ENCODE assay signal across 8 cellular contexts in genomic region chr15:44663410-44664272, GRCh38. TPM values are rescaled to one million over a fixed set of nuclear protein-coding genes. Genes with fewer than 3 reads are reported as not detected.
DNase-seq lines count a peak whose midpoint lies in the region; ATAC-seq and TF ChIP-seq lines count a peak whose summit lies in the region.

Gene SPG11 (minus strand): TSS chr15:44663662. CDS start chr15:44663647, 15 bp downstream.

- DNase-seq in CD4-positive, CD25-positive, alpha-beta regulatory T cell, result peak; percentile 91 to 99 (median 93)
- DNase-seq in NCI-H82 (lab: John Stamatoyannopoulos, UW) (peak; percentile 98), dorsolateral prefrontal cortex (peak; percentile 93 to 98 (median 96)), right lobe of liver (peak; percentile 96 to 98 (median 98))
- DNase-seq in activated CD4-positive, alpha-beta memory T cell treated with anti-CD3 and anti-CD28 coated beads for 36 hours, result peak; percentile 99
- DNase-seq in stimulated activated CD4-positive, alpha-beta T cell treated with anti-CD3 and anti-CD28 coated beads, Interleukin-4, amount 100 ng/mL, for 48 hours (ENCODE audit: low read depth in 2 of 2), result peak; percentile 93 to 97

- H3K4me1 ChIP-seq in CD4-positive, CD25-positive, alpha-beta regulatory T cell (ENCODE audit: control insufficient read depth, insufficient read depth, low read length, poor library complexity, severe bottlenecking), result peaks cover 81% of the 10 kb centered on the region
- H3K4me1 ChIP-seq in right lobe of liver, result peaks cover 0 to 21% (median 5%) of the 10 kb centered on the region in 4 donors

- H3K9me3 Mint-ChIP-seq in CD4-positive, CD25-positive, alpha-beta regulatory T cell, result no peaks in the 10 kb centered on the region
- H3K9me3 Mint-ChIP-seq in activated CD4-positive, alpha-beta memory T cell treated with anti-CD3 and anti-CD28 coated beads for 36 hours, result no peaks in the 10 kb centered on the region

- H3K27ac ChIP-seq in CD4-positive, CD25-positive, alpha-beta regulatory T cell (ENCODE audit: insufficient read depth, low read length, poor library complexity, severe bottlenecking), result peak within 1 kb of the TSS; percentile 99
- H3K27ac ChIP-seq in dorsolateral prefrontal cortex (peak within 1 kb of the TSS; percentile 78 to 99 (median 97)), right lobe of liver (peak within 1 kb of the TSS; percentile 92 to 99 (median 95))

- H3K4me3 ChIP-seq in CD4-positive, CD25-positive, alpha-beta regulatory T cell (ENCODE audit: low read depth, low read length), result peak within 1 kb of the TSS; percentile 99
- H3K4me3 ChIP-seq in dorsolateral prefrontal cortex (peak within 1 kb of the TSS; percentile 61 to 100 (median 96)), right lobe of liver (peak within 1 kb of the TSS; percentile 77 to 96 (median 90))

- TF ChIP-seq CTCF in dorsolateral prefrontal cortex (IDR thresholded peaks at IDR 0.05 in 54 of 56, conservative IDR thresholded peaks at IDR 0.05 in 2 of 56; ENCODE audit: low read depth in 1 of 56, partially characterized antibody in 56 of 56), result peak; percentile 86 to 99 (median 97)
- TF ChIP-seq CTCF in right lobe of liver (IDR thresholded peaks at IDR 0.05), result peak; percentile 92 to 98 (median 95)

- H3K27ac Mint-ChIP-seq in CD4-positive, CD25-positive, alpha-beta regulatory T cell, result peak within 1 kb of the TSS; percentile 96 to 100 (median 98)
- peak within 1 kb of the TSS; percentile 97 for H3K27ac Mint-ChIP-seq in activated CD4-positive, alpha-beta memory T cell treated with anti-CD3 and anti-CD28 coated beads for 36 hours

- H3K9me3 ChIP-seq in CD4-positive, CD25-positive, alpha-beta regulatory T cell (ENCODE audit: control insufficient read depth in 2 of 2, low read length in 2 of 2), result no peaks in the 10 kb centered on the region
- no peaks in the 10 kb centered on the region for H3K9me3 ChIP-seq in right lobe of liver

- POLR2A ChIA-PET in activated CD4-positive, alpha-beta memory T cell treated with anti-CD3 and anti-CD28 coated beads for 36 hours (lab: Charles Lee), result interaction anchor here (0.7 to 6.8 kb wide), 17 partner anchors 10 to 536 kb away, joined by 3 to 400 read pairs (median 8); partner anchors contain the start of genes B2M, GOLM2, PATL2 and TRIM69

- peaks cover 7% of the 10 kb centered on the region for H3K36me3 ChIP-seq in CD4-positive, CD25-positive, alpha-beta regulatory T cell (ENCODE audit: control insufficient read depth, insufficient read depth, low read length)
- H3K36me3 ChIP-seq in right lobe of liver, result peaks cover 0 to 15% (median 3%) of the 10 kb centered on the region in 4 donors

- TF ChIP-seq POLR2A in right lobe of liver (IDR thresholded peaks at IDR 0.05), result peak; percentile 96

- peak; percentile 82 to 85 for ATAC-seq in CD4-positive, CD25-positive, alpha-beta regulatory T cell (ENCODE audit: low read depth in 2 of 2)
- peak; percentile 72 for ATAC-seq in GM19395 (IDR thresholded peaks at IDR 0.05; ENCODE audit: unreplicated experiment)
- ATAC-seq in HG03571 (IDR thresholded peaks at IDR 0.05; ENCODE audit: unreplicated experiment), result peak; percentile 71
- peak; percentile 94 to 98 (median 96) for ATAC-seq in right lobe of liver

- CTCF ChIA-PET in activated CD4-positive, alpha-beta memory T cell treated with anti-CD3 and anti-CD28 coated beads for 36 hours (lab: Charles Lee), result interaction anchor here (0.6 to 9.0 kb wide), 30 partner anchors 10 to 455 kb away, joined by 3 to 312 read pairs (median 5); partner anchors contain the start of genes B2M, PATL2 and TRIM69

- H3K4me3 Mint-ChIP-seq in CD4-positive, CD25-positive, alpha-beta regulatory T cell, result peak within 1 kb of the TSS; percentile 98 to 99 (median 98)
- H3K4me3 Mint-ChIP-seq in activated CD4-positive, alpha-beta memory T cell treated with anti-CD3 and anti-CD28 coated beads for 36 hours, result peak within 1 kb of the TSS; percentile 97

- H3K27me3 Mint-ChIP-seq in CD4-positive, CD25-positive, alpha-beta regulatory T cell, result no peaks in the 10 kb centered on the region
- no peaks in the 10 kb centered on the region for H3K27me3 Mint-ChIP-seq in activated CD4-positive, alpha-beta memory T cell treated with anti-CD3 and anti-CD28 coated beads for 36 hours

- 25% methylated on average over 9 of the region's 53 CpGs for WGBS in right lobe of liver (ENCODE audit: insufficient coverage, low coverage, low lambda C conversion rate, missing lambda C conversion rate)

- intact Hi-C loops in activated CD4-positive, alpha-beta memory T cell treated with anti-CD3 and anti-CD28 coated beads for 36 hours (cut with micrococcal nuclease), result loop anchor here (1.0 to 2.0 kb wide), 6 partner anchors 13 to 72 kb away; partner anchors contain the start of genes B2M and PATL2
- intact Hi-C loops in dorsolateral prefrontal cortex (cut with DNase I), result loop anchor here (2.0 to 5.0 kb wide), 4 partner anchors 49 to 124 kb away; partner anchors contain the start of genes B2M (in 2 of the 2) and PATL2 (in 2 of the 2)
- intact Hi-C loops in right lobe of liver (cut with DNase I), result loop anchor here (10.0 kb wide), 1 partner anchor 71 kb away; the partner anchor contains the start of gene TRIM69 (in 2 of the 2)

- H3K36me3 Mint-ChIP-seq in CD4-positive, CD25-positive, alpha-beta regulatory T cell, result peaks cover 13% of the 10 kb centered on the region
- H3K36me3 Mint-ChIP-seq in activated CD4-positive, alpha-beta memory T cell treated with anti-CD3 and anti-CD28 coated beads for 36 hours, result peaks cover 11% of the 10 kb centered on the region

- no peaks in the 10 kb centered on the region for H3K27me3 ChIP-seq in CD4-positive, CD25-positive, alpha-beta regulatory T cell (ENCODE audit: control insufficient read depth, insufficient read depth, low read length)
- H3K27me3 ChIP-seq in dorsolateral prefrontal cortex (no peaks in the 10 kb centered on the region), right lobe of liver (no peaks in the 10 kb centered on the region)

- peaks cover 21 to 77% (median 56%) of the 10 kb centered on the region in 4 donors for H3K4me1 Mint-ChIP-seq in CD4-positive, CD25-positive, alpha-beta regulatory T cell
- H3K4me1 Mint-ChIP-seq in activated CD4-positive, alpha-beta memory T cell treated with anti-CD3 and anti-CD28 coated beads for 36 hours (ENCODE audit: low read depth), result peaks cover 58% of the 10 kb centered on the region

RNA-seq across cellular contexts. Expression of gene SPG11, which starts in this region (rescaled TPM):
- total RNA-seq in CD4-positive, CD25-positive, alpha-beta regulatory T cell, result 71.5 TPM
- polyA plus RNA-seq in CD4-positive, CD25-positive, alpha-beta regulatory T cell, result 10 to 100 TPM; 21.6 to 27.7 (median 24.6) TPM
- 10 to 100 TPM; 84.6 to 86.8 TPM for total RNA-seq in activated CD4-positive, alpha-beta memory T cell treated with anti-CD3 and anti-CD28 coated beads for 36 hours
- total RNA-seq in dorsolateral prefrontal cortex, result 100 to 1,000 TPM in 9 of 120 experiments, 10 to 100 TPM in 111; 41.3 to 116 (median 77.5) TPM
- 10 to 100 TPM; 35.4 to 55.6 (median 40.8) TPM for total RNA-seq in right lobe of liver

Comparison
In these comparisons a context has a peak if more than half of its experiments do, and no peak if none do; other contexts are left out.
1. Peak in every context shown above with its lines: DNase-seq, ATAC-seq, H3K4me3 ChIP-seq and H3K27ac ChIP-seq.